Comparison of ENCODE assay signal across 31 cellular contexts in the genomic region with DNA sequence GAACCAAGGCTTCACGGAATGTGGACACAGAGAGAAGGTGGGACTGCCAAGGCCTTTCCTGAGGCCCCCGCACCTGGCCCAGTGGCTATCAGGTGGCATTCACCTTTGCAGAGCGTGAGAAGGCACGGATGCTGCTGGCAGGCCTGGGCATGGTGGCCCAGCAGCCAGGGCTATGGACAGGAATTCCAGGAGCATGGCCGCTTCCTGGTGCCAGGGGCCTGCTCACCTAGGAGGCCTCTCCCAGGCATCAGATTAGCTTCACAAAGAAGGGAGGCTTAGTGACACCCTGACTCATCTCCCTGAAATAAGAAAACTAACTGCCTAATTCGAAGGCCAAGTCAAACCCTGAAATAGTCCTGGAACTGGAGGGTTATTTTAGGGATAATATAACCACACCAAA.
"Had no signal": no experiment of that assay in that cellular context is flagged by ENCODE, and none has a peak within 500 bp of the region (broad histone marks: within the 10 kb centered on the region; RNA-seq: fewer than 3 reads in every experiment).

No MANE protein-coding gene starts in this region.

- H3K9me3 ChIP-seq: Peyer's patch, SJSA1, SK-N-SH had no signal

- H3K4me2 ChIP-seq: KMS-11, SK-N-SH had no signal

- H3K27ac ChIP-seq: brain microvascular endothelial cell, KMS-11, Peyer's patch, SJSA1 had no signal

- ATAC-seq: activated CD4-positive, alpha-beta T cell treated with anti-CD3 and anti-CD28 coated beads for 36 hours; activated CD8-positive, alpha-beta T cell treated with anti-CD3 and anti-CD28 coated beads, Interleukin-2, amount 10 ng/mL, durations not matched to agents 7 days and 5 days; PC-3 had no signal

- H3K4me1 ChIP-seq: Peyer's patch, SJSA1 had no signal

- H3K36me3 ChIP-seq: brain microvascular endothelial cell, Peyer's patch, SJSA1 had no signal

- DNase-seq: activated CD4-positive, alpha-beta T cell treated with anti-CD3 and anti-CD28 coated beads for 36 hours; activated CD4-positive, alpha-beta T cell treated with anti-CD3 and anti-CD28 coated beads, Interleukin-2, amount 10 ng/mL, durations not matched to agents 7 days and 5 days; activated CD4-positive, alpha-beta T cell treated with anti-CD3 and anti-CD28 coated beads, Interleukin-2, amount 50 U/mL, for 48 hours; activated CD8-positive, alpha-beta T cell treated with anti-CD3 and anti-CD28 coated beads, Interleukin-2, amount 10 ng/mL, durations not matched to agents 7 days and 5 days; activated effector memory CD4-positive, alpha-beta T cell treated with Interleukin-2 at 50 U/mL for 16 hours; activated naive CD4-positive, alpha-beta T cell treated with anti-CD3 and anti-CD28 coated beads, Interleukin-2, amount 10 ng/mL, durations not matched to agents 7 days and 5 days; activated naive CD8-positive, alpha-beta T cell treated with anti-CD3 and anti-CD28 coated beads for 36 hours; activated T-cell treated with anti-CD3 and anti-CD28 coated beads, Interleukin-2, amount 50 U/mL, for 24 hours; amniotic stem cell; aorta; brain microvascular endothelial cell; MM.1S; MV-4-11; NCI-H1092; NCI-H1436 treated with DMSO at 0.1 percent for 48 hours; NCI-H1694 treated with DMSO at 0.1 percent for 48 hours; NCI-H2029 treated with DMSO at 0.1 percent for 48 hours; NCI-H2107; NCI-H2171; NCI-H2227 treated with DMSO at 0.1 percent for 48 hours; NCI-H446; NCI-H510A treated with DMSO at 0.1 percent for 48 hours; NCI-H526 treated with DMSO at 0.1 percent for 48 hours; NCI-H774; PC-3; RPMI8226; SHP77 treated with DMSO at 0.1 percent for 48 hours; SK-N-SH had no signal

- H3K4me3 ChIP-seq: Peyer's patch, SJSA1 had no signal

- H3K27me3 ChIP-seq: brain microvascular endothelial cell, Peyer's patch had no signal
